ENCODE assay signal across 2 cellular contexts in genomic region chr6:55199239-55199638, GRCh38.
TF ChIP-seq lines count a peak whose summit lies in the region.

No MANE protein-coding gene starts in this region.

TF ChIP-seq in A549, 52 proteins besides CTCF, POLR2A, EP300 and RAD21:
- no peak for TF ChIP-seq CHD4 (IDR thresholded peaks at IDR 0.05; ENCODE audit: borderline replicate concordance)
- TF ChIP-seq MAFK (IDR thresholded peaks at IDR 0.05; ENCODE audit: partially characterized antibody) = peak; percentile 35

TF ChIP-seq in H1, 55 proteins besides CTCF, POLR2A, EP300 and RAD21:
- 0 out of 2 replicates have a peak, but pooled peaks have one; percentile 24 for TF ChIP-seq MAFK (IDR thresholded peaks at IDR 0.05; ENCODE audit: low read depth, low read length)
- no peak for TF ChIP-seq PHF8 (conservative IDR thresholded peaks at IDR 0.05; ENCODE audit: low read depth, low read length)
